In genomic region chr1:15272009-15272781, GRCh38 we compare ENCODE assay signal across 1 cellular context.
TF ChIP-seq lines count a peak whose summit lies in the region.

No MANE protein-coding gene starts in this region.

TF ChIP-seq in HepG2, 621 proteins besides CTCF, POLR2A, EP300 and RAD21 (continued from another document and continues in another):
- TF ChIP-seq GRHL1 (CRISPR knock-in tag; conservative IDR thresholded peaks at IDR 0.05): no peak
- TF ChIP-seq ATM (IDR thresholded peaks at IDR 0.05; ENCODE audit: borderline replicate concordance): no peak
- no peak for TF ChIP-seq CEBPZ (IDR thresholded peaks at IDR 0.05; ENCODE audit: low read length)
- TF ChIP-seq, protein P1, sequence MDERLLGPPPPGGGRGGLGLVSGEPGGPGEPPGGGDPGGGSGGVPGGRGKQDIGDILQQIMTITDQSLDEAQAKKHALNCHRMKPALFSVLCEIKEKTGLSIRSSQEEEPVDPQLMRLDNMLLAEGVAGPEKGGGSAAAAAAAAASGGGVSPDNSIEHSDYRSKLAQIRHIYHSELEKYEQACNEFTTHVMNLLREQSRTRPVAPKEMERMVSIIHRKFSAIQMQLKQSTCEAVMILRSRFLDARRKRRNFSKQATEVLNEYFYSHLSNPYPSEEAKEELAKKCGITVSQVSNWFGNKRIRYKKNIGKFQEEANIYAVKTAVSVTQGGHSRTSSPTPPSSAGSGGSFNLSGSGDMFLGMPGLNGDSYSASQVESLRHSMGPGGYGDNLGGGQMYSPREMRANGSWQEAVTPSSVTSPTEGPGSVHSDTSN (CRISPR knock-in tag; IDR thresholded peaks at IDR 0.05): no peak
- no peak; the same call in 1 of the 2 replicates for TF ChIP-seq MEIS2 (CRISPR knock-in tag; IDR thresholded peaks at IDR 0.05)
- TF ChIP-seq, protein P2, sequence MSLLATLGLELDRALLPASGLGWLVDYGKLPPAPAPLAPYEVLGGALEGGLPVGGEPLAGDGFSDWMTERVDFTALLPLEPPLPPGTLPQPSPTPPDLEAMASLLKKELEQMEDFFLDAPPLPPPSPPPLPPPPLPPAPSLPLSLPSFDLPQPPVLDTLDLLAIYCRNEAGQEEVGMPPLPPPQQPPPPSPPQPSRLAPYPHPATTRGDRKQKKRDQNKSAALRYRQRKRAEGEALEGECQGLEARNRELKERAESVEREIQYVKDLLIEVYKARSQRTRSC (CRISPR knock-in tag; IDR thresholded peaks at IDR 0.05; ENCODE audit: low read depth): no peak
- TF ChIP-seq POGZ (CRISPR knock-in tag; IDR thresholded peaks at IDR 0.05): no peak
- TF ChIP-seq, protein P3, sequence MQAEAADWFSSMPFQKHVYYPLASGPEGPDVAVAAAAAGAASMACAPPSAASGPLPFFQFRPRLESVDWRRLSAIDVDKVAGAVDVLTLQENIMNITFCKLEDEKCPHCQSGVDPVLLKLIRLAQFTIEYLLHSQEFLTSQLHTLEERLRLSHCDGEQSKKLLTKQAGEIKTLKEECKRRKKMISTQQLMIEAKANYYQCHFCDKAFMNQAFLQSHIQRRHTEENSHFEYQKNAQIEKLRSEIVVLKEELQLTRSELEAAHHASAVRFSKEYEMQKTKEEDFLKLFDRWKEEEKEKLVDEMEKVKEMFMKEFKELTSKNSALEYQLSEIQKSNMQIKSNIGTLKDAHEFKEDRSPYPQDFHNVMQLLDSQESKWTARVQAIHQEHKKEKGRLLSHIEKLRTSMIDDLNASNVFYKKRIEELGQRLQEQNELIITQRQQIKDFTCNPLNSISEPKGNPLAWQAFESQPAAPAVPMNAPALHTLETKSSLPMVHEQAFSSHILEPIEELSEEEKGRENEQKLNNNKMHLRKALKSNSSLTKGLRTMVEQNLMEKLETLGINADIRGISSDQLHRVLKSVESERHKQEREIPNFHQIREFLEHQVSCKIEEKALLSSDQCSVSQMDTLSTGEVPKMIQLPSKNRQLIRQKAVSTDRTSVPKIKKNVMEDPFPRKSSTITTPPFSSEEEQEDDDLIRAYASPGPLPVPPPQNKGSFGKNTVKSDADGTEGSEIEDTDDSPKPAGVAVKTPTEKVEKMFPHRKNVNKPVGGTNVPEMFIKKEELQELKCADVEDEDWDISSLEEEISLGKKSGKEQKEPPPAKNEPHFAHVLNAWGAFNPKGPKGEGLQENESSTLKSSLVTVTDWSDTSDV (CRISPR knock-in tag; IDR thresholded peaks at IDR 0.05): no peak
- no peak for TF ChIP-seq ZNF329 (CRISPR knock-in tag; IDR thresholded peaks at IDR 0.05; ENCODE audit: low read depth)
- TF ChIP-seq KDM3A (CRISPR knock-in tag; IDR thresholded peaks at IDR 0.05; ENCODE audit: low read depth): peak; percentile 90
- TF ChIP-seq, protein P4, sequence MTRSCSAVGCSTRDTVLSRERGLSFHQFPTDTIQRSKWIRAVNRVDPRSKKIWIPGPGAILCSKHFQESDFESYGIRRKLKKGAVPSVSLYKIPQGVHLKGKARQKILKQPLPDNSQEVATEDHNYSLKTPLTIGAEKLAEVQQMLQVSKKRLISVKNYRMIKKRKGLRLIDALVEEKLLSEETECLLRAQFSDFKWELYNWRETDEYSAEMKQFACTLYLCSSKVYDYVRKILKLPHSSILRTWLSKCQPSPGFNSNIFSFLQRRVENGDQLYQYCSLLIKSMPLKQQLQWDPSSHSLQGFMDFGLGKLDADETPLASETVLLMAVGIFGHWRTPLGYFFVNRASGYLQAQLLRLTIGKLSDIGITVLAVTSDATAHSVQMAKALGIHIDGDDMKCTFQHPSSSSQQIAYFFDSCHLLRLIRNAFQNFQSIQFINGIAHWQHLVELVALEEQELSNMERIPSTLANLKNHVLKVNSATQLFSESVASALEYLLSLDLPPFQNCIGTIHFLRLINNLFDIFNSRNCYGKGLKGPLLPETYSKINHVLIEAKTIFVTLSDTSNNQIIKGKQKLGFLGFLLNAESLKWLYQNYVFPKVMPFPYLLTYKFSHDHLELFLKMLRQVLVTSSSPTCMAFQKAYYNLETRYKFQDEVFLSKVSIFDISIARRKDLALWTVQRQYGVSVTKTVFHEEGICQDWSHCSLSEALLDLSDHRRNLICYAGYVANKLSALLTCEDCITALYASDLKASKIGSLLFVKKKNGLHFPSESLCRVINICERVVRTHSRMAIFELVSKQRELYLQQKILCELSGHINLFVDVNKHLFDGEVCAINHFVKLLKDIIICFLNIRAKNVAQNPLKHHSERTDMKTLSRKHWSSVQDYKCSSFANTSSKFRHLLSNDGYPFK (CRISPR knock-in tag; IDR thresholded peaks at IDR 0.05; ENCODE audit: borderline replicate concordance): peak; percentile 70; the same call in 1 of the 2 replicates
- TF ChIP-seq ZNF350 (CRISPR knock-in tag; IDR thresholded peaks at IDR 0.05; ENCODE audit: borderline replicate concordance, low read depth): 0 out of 2 replicates have a peak, but pooled peaks have one; percentile 63
- TF ChIP-seq, protein P5, sequence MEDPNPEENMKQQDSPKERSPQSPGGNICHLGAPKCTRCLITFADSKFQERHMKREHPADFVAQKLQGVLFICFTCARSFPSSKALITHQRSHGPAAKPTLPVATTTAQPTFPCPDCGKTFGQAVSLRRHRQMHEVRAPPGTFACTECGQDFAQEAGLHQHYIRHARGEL (CRISPR knock-in tag; IDR thresholded peaks at IDR 0.05): no peak
- TF ChIP-seq, protein P6, sequence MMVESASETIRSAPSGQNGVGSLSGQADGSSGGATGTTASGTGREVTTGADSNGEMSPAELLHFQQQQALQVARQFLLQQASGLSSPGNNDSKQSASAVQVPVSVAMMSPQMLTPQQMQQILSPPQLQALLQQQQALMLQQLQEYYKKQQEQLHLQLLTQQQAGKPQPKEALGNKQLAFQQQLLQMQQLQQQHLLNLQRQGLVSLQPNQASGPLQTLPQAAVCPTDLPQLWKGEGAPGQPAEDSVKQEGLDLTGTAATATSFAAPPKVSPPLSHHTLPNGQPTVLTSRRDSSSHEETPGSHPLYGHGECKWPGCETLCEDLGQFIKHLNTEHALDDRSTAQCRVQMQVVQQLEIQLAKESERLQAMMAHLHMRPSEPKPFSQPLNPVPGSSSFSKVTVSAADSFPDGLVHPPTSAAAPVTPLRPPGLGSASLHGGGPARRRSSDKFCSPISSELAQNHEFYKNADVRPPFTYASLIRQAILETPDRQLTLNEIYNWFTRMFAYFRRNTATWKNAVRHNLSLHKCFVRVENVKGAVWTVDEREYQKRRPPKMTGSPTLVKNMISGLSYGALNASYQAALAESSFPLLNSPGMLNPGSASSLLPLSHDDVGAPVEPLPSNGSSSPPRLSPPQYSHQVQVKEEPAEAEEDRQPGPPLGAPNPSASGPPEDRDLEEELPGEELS (CRISPR knock-in tag; IDR thresholded peaks at IDR 0.05): peak; percentile 34; the same call in 1 of the 2 replicates
- TF ChIP-seq SCMH1 (CRISPR knock-in tag; IDR thresholded peaks at IDR 0.05; ENCODE audit: borderline replicate concordance): no peak
- 0 out of 2 replicates have a peak, but pooled peaks have one; percentile 23 for TF ChIP-seq HNF1A (IDR thresholded peaks at IDR 0.05; ENCODE audit: low read depth)
- TF ChIP-seq HNF1A (CRISPR knock-in tag; IDR thresholded peaks at IDR 0.05; ENCODE audit: borderline replicate concordance): no peak
- no peak for TF ChIP-seq PHF5A (CRISPR knock-in tag; IDR thresholded peaks at IDR 0.05; ENCODE audit: low read depth, unreplicated experiment)
- no peak for TF ChIP-seq RAD51 (IDR thresholded peaks at IDR 0.05; ENCODE audit: borderline replicate concordance)
- no peak for TF ChIP-seq MLLT10 (CRISPR knock-in tag; IDR thresholded peaks at IDR 0.05)
- TF ChIP-seq, protein P7, sequence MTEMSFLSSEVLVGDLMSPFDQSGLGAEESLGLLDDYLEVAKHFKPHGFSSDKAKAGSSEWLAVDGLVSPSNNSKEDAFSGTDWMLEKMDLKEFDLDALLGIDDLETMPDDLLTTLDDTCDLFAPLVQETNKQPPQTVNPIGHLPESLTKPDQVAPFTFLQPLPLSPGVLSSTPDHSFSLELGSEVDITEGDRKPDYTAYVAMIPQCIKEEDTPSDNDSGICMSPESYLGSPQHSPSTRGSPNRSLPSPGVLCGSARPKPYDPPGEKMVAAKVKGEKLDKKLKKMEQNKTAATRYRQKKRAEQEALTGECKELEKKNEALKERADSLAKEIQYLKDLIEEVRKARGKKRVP (CRISPR knock-in tag; IDR thresholded peaks at IDR 0.05): no peak
- TF ChIP-seq CCAR2 (optimal IDR thresholded peaks at IDR 0.05; ENCODE audit: low read depth, low read length): no peak
- TF ChIP-seq ZIK1 (CRISPR knock-in tag; IDR thresholded peaks at IDR 0.05; ENCODE audit: borderline replicate concordance, low read depth): no peak
- TF ChIP-seq, protein P8, sequence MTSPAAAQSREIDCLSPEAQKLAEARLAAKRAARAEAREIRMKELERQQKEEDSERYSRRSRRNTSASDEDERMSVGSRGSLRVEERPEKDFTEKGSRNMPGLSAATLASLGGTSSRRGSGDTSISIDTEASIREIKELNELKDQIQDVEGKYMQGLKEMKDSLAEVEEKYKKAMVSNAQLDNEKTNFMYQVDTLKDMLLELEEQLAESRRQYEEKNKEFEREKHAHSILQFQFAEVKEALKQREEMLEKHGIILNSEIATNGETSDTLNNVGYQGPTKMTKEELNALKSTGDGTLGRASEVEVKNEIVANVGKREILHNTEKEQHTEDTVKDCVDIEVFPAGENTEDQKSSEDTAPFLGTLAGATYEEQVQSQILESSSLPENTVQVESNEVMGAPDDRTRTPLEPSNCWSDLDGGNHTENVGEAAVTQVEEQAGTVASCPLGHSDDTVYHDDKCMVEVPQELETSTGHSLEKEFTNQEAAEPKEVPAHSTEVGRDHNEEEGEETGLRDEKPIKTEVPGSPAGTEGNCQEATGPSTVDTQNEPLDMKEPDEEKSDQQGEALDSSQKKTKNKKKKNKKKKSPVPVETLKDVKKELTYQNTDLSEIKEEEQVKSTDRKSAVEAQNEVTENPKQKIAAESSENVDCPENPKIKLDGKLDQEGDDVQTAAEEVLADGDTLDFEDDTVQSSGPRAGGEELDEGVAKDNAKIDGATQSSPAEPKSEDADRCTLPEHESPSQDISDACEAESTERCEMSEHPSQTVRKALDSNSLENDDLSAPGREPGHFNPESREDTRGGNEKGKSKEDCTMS (CRISPR knock-in tag; conservative IDR thresholded peaks at IDR 0.05): no peak
- no peak for TF ChIP-seq DNMT3B (CRISPR knock-in tag; conservative IDR thresholded peaks at IDR 0.05)
- no peak for TF ChIP-seq E2F5 (CRISPR knock-in tag; conservative IDR thresholded peaks at IDR 0.05)
- no peak for TF ChIP-seq ZNF644 (CRISPR knock-in tag; IDR thresholded peaks at IDR 0.05; ENCODE audit: low read depth)
- TF ChIP-seq NCOA1 (CRISPR knock-in tag; IDR thresholded peaks at IDR 0.05): 0 out of 2 replicates have a peak, but pooled peaks have one; percentile 32
